11 cellular contexts compared by ENCODE assay signal in the genomic region with DNA sequence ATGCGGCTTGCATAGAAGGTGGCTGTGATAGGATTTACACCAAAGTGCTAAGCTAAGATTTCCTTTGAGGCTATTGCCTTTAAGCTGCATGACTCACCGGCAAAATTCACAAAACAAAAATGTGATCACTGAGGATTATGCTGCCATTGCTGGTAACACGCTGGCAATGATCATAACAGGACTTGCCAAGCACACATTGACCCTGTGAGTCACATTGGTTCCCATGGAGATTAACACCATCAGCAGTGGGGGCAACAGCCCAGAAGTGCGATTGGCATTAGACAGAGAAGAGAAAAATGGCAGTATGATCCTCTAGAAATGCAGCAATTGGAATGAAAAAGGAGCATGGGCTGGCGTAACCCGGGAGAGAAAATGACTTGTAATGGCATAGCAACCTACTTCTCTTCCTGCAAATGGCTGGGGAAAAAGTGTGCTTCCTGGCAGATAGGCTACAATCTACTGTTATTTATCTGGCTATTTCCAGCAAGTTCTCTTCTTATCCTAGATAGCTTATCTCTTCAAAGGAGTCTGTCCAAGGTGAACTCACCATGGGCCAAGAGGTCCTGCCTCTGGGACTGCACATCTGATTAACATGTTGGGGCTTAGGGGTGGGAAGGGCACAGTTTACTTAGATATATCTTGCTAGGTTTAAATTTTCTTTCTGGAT.
DNase-seq lines count a peak whose midpoint lies in the region; FAIRE-seq and TF ChIP-seq lines count a peak whose summit lies in the region.
"Had no signal": no experiment of that assay in that cellular context is flagged by ENCODE, and none has a peak within 500 bp of the region (broad histone marks: within the 10 kb centered on the region; RNA-seq: fewer than 3 reads in every experiment).

No MANE protein-coding gene starts in this region.

- H3K27me3 ChIP-seq in breast epithelium (no peaks in the 10 kb centered on the region), adipocyte (replicated peaks; ENCODE audit: control insufficient read depth, insufficient read depth, low read length) (peaks cover 10% of the 10 kb centered on the region), tibial nerve (no peaks in the 10 kb centered on the region)
- H3K27me3 ChIP-seq: upper lobe of right lung had no signal

- H3K27ac ChIP-seq in breast epithelium (no peak overlapping the region), tibial nerve (peak overlapping the region in 3 of 4 donors; percentile 41 to 85 (median 70)), kidney (ENCODE audit: low read depth in 2 of 2, low read length in 2 of 2) (no peak overlapping the region)
- H3K27ac ChIP-seq: upper lobe of right lung had no signal

- POLR2A ChIA-PET in MCF 10A (lab: Yijun Ruan, JAX), result interaction anchor here (0.7 to 1.8 kb wide), 4 partner anchors 57 to 1776 kb away, joined by 3 to 8 read pairs (median 4); no protein-coding TSS in a partner anchor

- H3K27me3 Mint-ChIP-seq in MCF 10A (ENCODE audit: insufficient read depth, unreplicated experiment), result no peaks in the 10 kb centered on the region

- H3K4me3 Mint-ChIP-seq in MCF 10A (ENCODE audit: unreplicated experiment), result no peak overlapping the region

- TF ChIP-seq CTCF in MCF 10A (IDR thresholded peaks at IDR 0.05; ENCODE audit: unreplicated experiment) (no peak), breast epithelium (IDR thresholded peaks at IDR 0.05) (no peak), tibial nerve (IDR thresholded peaks at IDR 0.05) (no peak), kidney (IDR thresholded peaks at IDR 0.05; ENCODE audit: borderline replicate concordance, extremely low read depth, insufficient read depth) (no peak), D721Med (IDR thresholded peaks at IDR 0.05; ENCODE audit: insufficient read depth, missing control alignments) (no peak)

- no TSS peak for BruUV-seq in MCF 10A (replicated peaks; lab: Mats Ljungman, UMichigan)

- TF ChIP-seq POLR2A in breast epithelium (IDR thresholded peaks at IDR 0.05) (no peak), tibial nerve (IDR thresholded peaks at IDR 0.05) (no peak)

- H3K9ac ChIP-seq in adipocyte (ENCODE audit: low read length) (no peak overlapping the region), kidney (ENCODE audit: low read length in 2 of 2) (no peak overlapping the region)

- intact Hi-C loops in MCF 10A (cut with micrococcal nuclease) (loop anchor here (1.0 kb wide), 1 partner anchor 261 kb away; no protein-coding TSS in a partner anchor), breast epithelium (cut with DNase I; ENCODE audit: low total_unique reads) (no loop called here), kidney (cut with DNase I) (no loop called here)

- H3K4me1 ChIP-seq in breast epithelium, result no peaks in the 10 kb centered on the region
- H3K4me1 ChIP-seq in adipocyte (ENCODE audit: control insufficient read depth, insufficient read depth, low read length), result peaks cover 28% of the 10 kb centered on the region
- H3K4me1 ChIP-seq in tibial nerve, result peaks cover 0 to 29% (median 2%) of the 10 kb centered on the region in 4 donors
- H3K4me1 ChIP-seq in kidney (ENCODE audit: control insufficient read depth in 1 of 2, insufficient read depth in 1 of 2, low read depth in 1 of 2, low read length in 2 of 2), result no peaks in the 10 kb centered on the region
- H3K4me1 ChIP-seq: upper lobe of right lung had no signal

- no peak for FAIRE-seq in kidney (lab: Jason Lieb, UNC)
- FAIRE-seq in D721Med (lab: Jason Lieb, UNC), result no peak

- H3K36me3 Mint-ChIP-seq in MCF 10A (ENCODE audit: insufficient read depth, unreplicated experiment), result no peaks in the 10 kb centered on the region

- H3K4me3 ChIP-seq in breast epithelium (no peak overlapping the region), adipocyte (ENCODE audit: low read length) (no peak overlapping the region), tibial nerve (no peak overlapping the region), kidney (ENCODE audit: low read length in 2 of 2) (no peak overlapping the region)
- H3K4me3 ChIP-seq: upper lobe of right lung had no signal

- CTCF ChIA-PET in MCF 10A (lab: Yijun Ruan, JAX), result interaction anchor here (0.6 to 9.0 kb wide), 9 partner anchors 13 to 657 kb away, joined by 3 to 172 read pairs (median 6); no protein-coding TSS in a partner anchor

- 45% methylated on average over 6 of the region's 6 CpGs for WGBS in tibial nerve, 2 donors

- peak overlapping the region; percentile 77 for H3K27ac Mint-ChIP-seq in MCF 10A (ENCODE audit: low read depth, unreplicated experiment)

- H3K36me3 ChIP-seq in breast epithelium (no peaks in the 10 kb centered on the region), adipocyte (ENCODE audit: control insufficient read depth, insufficient read depth, low read length, severe bottlenecking) (no peaks in the 10 kb centered on the region), tibial nerve (no peaks in the 10 kb centered on the region), kidney (ENCODE audit: control insufficient read depth in 1 of 2, insufficient read depth in 2 of 2, low read length in 2 of 2) (no peaks in the 10 kb centered on the region)
- H3K36me3 ChIP-seq: upper lobe of right lung had no signal

- TF ChIP-seq EP300 in tibial nerve (IDR thresholded peaks at IDR 0.05), result peak in 1 of 2 donors; percentile 81

- H3K4me1 Mint-ChIP-seq in MCF 10A (ENCODE audit: insufficient read depth, unreplicated experiment), result peaks cover 20% of the 10 kb centered on the region

- no peaks in the 10 kb centered on the region for H3K9me3 Mint-ChIP-seq in MCF 10A (ENCODE audit: unreplicated experiment)

- DNase-seq in MCF 10A (ENCODE audit: unreplicated experiment) (peak; percentile 97), breast epithelium (ENCODE audit: low spot score in 2 of 2) (no peak), adipocyte (ENCODE audit: low read depth) (peak; percentile 65), hippocampal formation (lab: John Stamatoyannopoulos, UW) (peak; percentile 16 to 17), tibial nerve (ENCODE audit: low spot score in 2 of 2) (peak in 1 of 2 donors; percentile 23), kidney (no peak), D721Med (ENCODE audit: insufficient read length, low spot score) (no peak), hepatic stellate cell (ENCODE audit: low spot score) (no peak)
- DNase-seq: activated T-cell treated with anti-CD3 and anti-CD28 coated beads, Interleukin-2, amount 50 U/mL, for 1 hour; NCI-H2171; upper lobe of right lung had no signal

- H3K9me3 ChIP-seq in breast epithelium (no peaks in the 10 kb centered on the region), adipocyte (ENCODE audit: control insufficient read depth, low read length) (no peaks in the 10 kb centered on the region), tibial nerve (no peaks in the 10 kb centered on the region), kidney (ENCODE audit: control insufficient read depth in 1 of 2, low read length in 2 of 2) (no peaks in the 10 kb centered on the region)
- H3K9me3 ChIP-seq: upper lobe of right lung had no signal

Comparison
In these comparisons a context has a peak if more than half of its experiments do, and no peak if none do; other contexts are left out.
1. DNase-seq: peak in MCF 10A (single experiment), adipocyte (single experiment) and hippocampal formation (2 of 2); none in breast epithelium (0 of 2), kidney (single experiment), D721Med (single experiment) and hepatic stellate cell (single experiment).
2. H3K27ac ChIP-seq: peak in tibial nerve (3 of 4); none in breast epithelium (0 of 2) and kidney (0 of 2).